ENCODE assay signal across 1 cellular context in the genomic region with DNA sequence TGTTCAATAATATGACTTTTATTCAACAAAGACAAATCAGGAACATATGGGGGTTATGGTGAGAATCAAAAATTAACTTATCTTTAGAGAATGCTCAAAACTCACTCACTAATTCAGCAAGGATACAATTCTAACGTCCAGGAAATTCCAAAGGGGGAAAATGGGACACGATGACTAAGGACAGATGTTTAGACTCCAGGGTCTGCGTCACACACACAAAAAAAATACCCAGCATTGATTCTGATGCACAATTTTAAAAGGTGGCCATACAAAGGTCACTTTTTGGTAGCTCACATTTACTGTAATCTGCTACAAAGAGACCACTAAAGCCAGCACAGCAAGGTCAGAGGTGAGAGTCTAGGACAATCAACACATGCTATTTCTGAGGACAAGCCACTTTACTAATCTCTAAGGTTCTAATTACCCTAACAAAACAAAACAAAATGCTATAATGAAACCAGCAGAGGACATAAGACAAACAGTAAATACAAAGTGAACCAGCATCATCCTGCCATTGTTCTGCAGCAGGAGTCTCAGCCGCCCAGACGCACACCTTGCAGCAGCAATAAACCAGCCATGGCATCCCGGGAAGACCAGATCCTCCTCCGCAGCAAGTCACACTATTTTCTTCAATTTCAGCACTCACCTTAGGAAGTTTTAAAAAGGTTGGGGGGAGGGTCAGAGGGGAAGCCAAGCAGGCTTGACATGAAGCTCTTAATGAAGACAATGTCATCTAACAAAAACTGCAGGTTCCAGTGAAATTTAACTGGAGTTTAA.
TF ChIP-seq lines count a peak whose summit lies in the region.

No MANE protein-coding gene starts in this region.

TF ChIP-seq in H1, 55 proteins besides CTCF, POLR2A, EP300 and RAD21:
- TF ChIP-seq FOSL1 (IDR thresholded peaks at IDR 0.05; ENCODE audit: insufficient read depth, low read depth, low read length), result no peak
- TF ChIP-seq SP2 (IDR thresholded peaks at IDR 0.05; ENCODE audit: low read length), result no peak
- no peak for TF ChIP-seq SUZ12 (IDR thresholded peaks at IDR 0.05; ENCODE audit: low read length)
- TF ChIP-seq BRCA1 (IDR thresholded peaks at IDR 0.05; ENCODE audit: low read depth, low read length), result no peak
